14 cellular contexts compared by ENCODE assay signal in the genomic region with DNA sequence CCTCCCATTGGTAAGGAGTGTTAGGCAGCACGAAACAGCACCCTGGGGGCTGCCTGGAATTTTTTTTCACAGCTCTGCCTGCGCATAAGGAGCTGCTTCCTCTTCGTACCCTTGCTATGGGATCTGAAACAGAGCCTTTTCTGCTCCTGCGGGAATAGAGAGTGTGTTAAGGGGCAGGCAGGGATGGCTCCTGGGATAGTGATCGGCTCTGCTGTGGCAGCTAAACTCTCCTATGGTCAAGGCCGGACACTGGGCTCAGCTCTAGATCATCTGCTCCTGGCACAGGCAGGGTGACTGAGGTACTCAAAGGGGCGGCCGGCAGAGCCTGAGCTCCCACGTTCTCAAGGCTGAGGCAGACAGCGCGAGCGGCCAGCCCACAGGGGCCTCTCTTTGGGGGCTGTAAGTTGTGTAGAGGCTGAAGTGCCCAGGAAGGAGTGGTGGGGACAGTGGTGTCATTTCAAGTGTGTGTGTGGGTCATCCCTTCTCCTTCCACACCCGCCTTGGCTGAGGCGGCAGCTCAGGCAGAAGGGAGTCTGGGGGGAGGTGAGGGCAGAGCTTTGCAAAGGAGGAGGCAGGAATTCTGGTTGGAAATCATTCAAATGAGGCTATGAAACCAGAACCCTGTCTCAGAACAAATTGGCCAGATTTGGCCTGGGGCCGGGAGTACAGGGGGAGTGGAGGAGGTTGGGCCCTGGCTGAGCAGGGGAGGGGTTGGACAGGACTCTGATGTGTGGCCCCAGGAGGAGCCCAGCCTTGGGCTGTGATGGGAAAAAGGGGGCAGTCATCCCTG. TPM values are rescaled to one million over a fixed set of nuclear protein-coding genes. Genes with fewer than 3 reads are reported as not detected.
DNase-seq lines count a peak whose midpoint lies in the region; ATAC-seq and TF ChIP-seq lines count a peak whose summit lies in the region.
"Had no signal": no experiment of that assay in that cellular context is flagged by ENCODE, and none has a peak within 500 bp of the region (broad histone marks: within the 10 kb centered on the region; RNA-seq: fewer than 3 reads in every experiment).

No MANE protein-coding gene starts in this region.

- TF ChIP-seq CTCF in heart right ventricle (IDR thresholded peaks at IDR 0.05) (no peak), lower leg skin (IDR thresholded peaks at IDR 0.05) (no peak)

- no peak overlapping the region for H3K4me3 ChIP-seq in H7 (ENCODE audit: insufficient read depth, low read depth, low read length)
- no peak overlapping the region for H3K4me3 ChIP-seq in heart right ventricle
- H3K4me3 ChIP-seq in lower leg skin (ENCODE audit: low read depth, poor library complexity, severe bottlenecking): no peak overlapping the region
- H3K4me3 ChIP-seq: HAP-1, PC-9 had no signal

- H3K27me3 ChIP-seq in H7 (ENCODE audit: control insufficient read depth, insufficient read depth, low read length) (peaks cover 29% of the 10 kb centered on the region), heart right ventricle (no peaks in the 10 kb centered on the region)

- peaks cover 3 to 41% (median 25%) of the 10 kb centered on the region in 9 donors for H3K4me1 ChIP-seq in heart right ventricle
- H3K4me1 ChIP-seq: HAP-1 had no signal

- H3K9me3 ChIP-seq in heart right ventricle: no peaks in the 10 kb centered on the region
- H3K9me3 ChIP-seq: HAP-1 had no signal

- peak; percentile 83 for ATAC-seq in SK-N-SH treated with all-trans-retinoic acid at 6 μM for 48 hours
- peak; percentile 16 to 36 (median 26) for ATAC-seq in heart right ventricle
- no peak for ATAC-seq in HG02885 (IDR thresholded peaks at IDR 0.05; ENCODE audit: poor library complexity, unreplicated experiment)
- ATAC-seq: naive thymus-derived CD8-positive, alpha-beta T cell had no signal

- intact Hi-C loops in heart right ventricle (cut with DNase I) (no loop called here), lower leg skin (cut with DNase I; ENCODE audit: low total_unique reads) (no loop called here)

- peak overlapping the region in 2 of 10 donors; percentile 31 to 50 for H3K27ac ChIP-seq in heart right ventricle
- H3K27ac ChIP-seq: PC-9 had no signal

- 73 to 74% methylated on average over 15 of the region's 15 CpGs for WGBS in heart right ventricle, 2 donors
- 62 to 67% methylated on average over 11 to 15 of the region's 15 CpGs for WGBS in lower leg skin, 2 donors

- H3K36me3 ChIP-seq in H7 (replicated peaks; ENCODE audit: control insufficient read depth, insufficient read depth, low read length) (no peaks in the 10 kb centered on the region), heart right ventricle (no peaks in the 10 kb centered on the region)
- H3K36me3 ChIP-seq: HAP-1 had no signal

- TF ChIP-seq POLR2A in lower leg skin (IDR thresholded peaks at IDR 0.05): no peak

- peak; percentile 75 for DNase-seq in H7
- DNase-seq in heart right ventricle: no peak
- peak; percentile 67 for DNase-seq in retina
- no peak for DNase-seq in lower leg skin (ENCODE audit: low spot score in 2 of 2)
- no peak for DNase-seq in superior temporal gyrus (ENCODE audit: extremely low spot score)
- DNase-seq in KG1 (lab: John Stamatoyannopoulos, UW): no peak
- DNase-seq: NCI-H2029 treated with DMSO at 0.1 percent for 48 hours; PC-9; stimulated activated naive CD4-positive, alpha-beta T cell treated with Interleukin-2 at 50 U/mL for 16 hours had no signal

TF ChIP-seq in SK-N-SH treated with all-trans-retinoic acid at 6 μM for 48 hours, 23 proteins besides CTCF, POLR2A, EP300 and RAD21:
- TF ChIP-seq OSR1 (CRISPR knock-in tag; IDR thresholded peaks at IDR 0.05) (no peak), CSDC2 (CRISPR knock-in tag; IDR thresholded peaks at IDR 0.05) (no peak), ZNF8 (CRISPR knock-in tag; IDR thresholded peaks at IDR 0.05) (no peak), ZFP30 (CRISPR knock-in tag; IDR thresholded peaks at IDR 0.05) (no peak), PPARA (CRISPR knock-in tag; IDR thresholded peaks at IDR 0.05; ENCODE audit: borderline replicate concordance) (no peak), ZNF565 (CRISPR knock-in tag; conservative IDR thresholded peaks at IDR 0.05; ENCODE audit: low read depth) (no peak), BACH2 (CRISPR knock-in tag; IDR thresholded peaks at IDR 0.05; ENCODE audit: borderline replicate concordance) (no peak), ZNF70 (CRISPR knock-in tag; IDR thresholded peaks at IDR 0.05) (no peak), ISL1 (CRISPR knock-in tag; IDR thresholded peaks at IDR 0.05) (no peak)
- TF ChIP-seq, protein P1, sequence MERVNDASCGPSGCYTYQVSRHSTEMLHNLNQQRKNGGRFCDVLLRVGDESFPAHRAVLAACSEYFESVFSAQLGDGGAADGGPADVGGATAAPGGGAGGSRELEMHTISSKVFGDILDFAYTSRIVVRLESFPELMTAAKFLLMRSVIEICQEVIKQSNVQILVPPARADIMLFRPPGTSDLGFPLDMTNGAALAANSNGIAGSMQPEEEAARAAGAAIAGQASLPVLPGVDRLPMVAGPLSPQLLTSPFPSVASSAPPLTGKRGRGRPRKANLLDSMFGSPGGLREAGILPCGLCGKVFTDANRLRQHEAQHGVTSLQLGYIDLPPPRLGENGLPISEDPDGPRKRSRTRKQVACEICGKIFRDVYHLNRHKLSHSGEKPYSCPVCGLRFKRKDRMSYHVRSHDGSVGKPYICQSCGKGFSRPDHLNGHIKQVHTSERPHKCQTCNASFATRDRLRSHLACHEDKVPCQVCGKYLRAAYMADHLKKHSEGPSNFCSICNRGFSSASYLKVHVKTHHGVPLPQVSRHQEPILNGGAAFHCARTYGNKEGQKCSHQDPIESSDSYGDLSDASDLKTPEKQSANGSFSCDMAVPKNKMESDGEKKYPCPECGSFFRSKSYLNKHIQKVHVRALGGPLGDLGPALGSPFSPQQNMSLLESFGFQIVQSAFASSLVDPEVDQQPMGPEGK (CRISPR knock-in tag; IDR thresholded peaks at IDR 0.05; ENCODE audit: borderline replicate concordance): no peak

RNA-seq across cellular contexts. Expression of a gene that starts 31.0 kb away (rescaled TPM):
- total RNA-seq in H7 (2014; rRNA removed; shearing (Covaris generic)): 8.4 and 11.1 TPM in 2 replicates
- total RNA-seq in heart right ventricle (1 to 10 TPM in 7 of 10 donors, under 1 TPM in 3; 0.38 to 4.0 (median 2.3) TPM), lower leg skin (100 to 1,000 TPM in 3 of 4 donors, 10 to 100 TPM in 1; 99.4 to 120 (median 109) TPM)
- under 1 TPM; 0.51 to 0.96 TPM for polyA plus RNA-seq in heart right ventricle
- total RNA-seq: endothelial cell of umbilical vein; naive thymus-derived CD8-positive, alpha-beta T cell had no signal

Comparison
In these comparisons a context has a peak if more than half of its experiments do, and no peak if none do; other contexts are left out.
1. DNase-seq: peak in H7 (single experiment) and retina (single experiment); none in heart right ventricle (0 of 2), lower leg skin (0 of 2), superior temporal gyrus (single experiment) and KG1 (single experiment).